ENCODE assay signal across 1 cellular context in the genomic region with DNA sequence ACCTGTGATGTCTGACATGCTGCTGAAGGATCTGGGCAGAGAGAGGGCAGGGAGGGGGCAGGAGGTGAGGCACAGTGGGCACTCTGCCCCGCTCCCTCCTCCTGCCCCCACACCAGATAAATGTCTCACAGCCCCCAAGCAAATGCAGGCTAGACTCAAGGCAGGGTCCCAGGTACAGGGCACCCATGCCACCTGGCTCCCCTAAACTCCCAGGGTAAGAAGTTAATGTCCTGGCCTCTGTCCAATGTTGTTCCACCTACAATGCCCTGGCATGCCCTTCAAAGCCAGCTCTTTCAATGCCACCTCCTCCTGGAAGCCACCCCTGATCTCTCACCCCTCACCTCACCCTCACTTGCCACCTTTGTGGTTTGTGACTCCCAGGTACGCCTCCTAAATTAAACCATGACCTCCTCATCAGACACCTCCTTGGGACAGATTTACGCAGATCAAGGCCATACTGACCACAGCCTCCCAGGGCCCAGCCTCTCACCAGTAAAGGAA.
TF ChIP-seq lines count a peak whose summit lies in the region.

No MANE protein-coding gene starts in this region.

TF ChIP-seq in K562, 482 proteins besides CTCF, POLR2A, EP300 and RAD21:
- TF ChIP-seq ZFP36 (IDR thresholded peaks at IDR 0.05; ENCODE audit: low read depth, low read length, partially characterized antibody) (peak; percentile 88), RAD51 (IDR thresholded peaks at IDR 0.05; ENCODE audit: borderline replicate concordance, low read depth) (no peak)
TF ChIP-seq in K562: peak in this region for 1.
